23 cellular contexts compared by ENCODE assay signal in genomic region chr9:75491533-75491932, GRCh38.
"Had no signal": no experiment of that assay in that cellular context is flagged by ENCODE, and none has a peak within 500 bp of the region (broad histone marks: within the 10 kb centered on the region; RNA-seq: fewer than 3 reads in every experiment).

No MANE protein-coding gene starts in this region.

- ATAC-seq: activated CD4-positive, CD25-positive, alpha-beta regulatory T cell treated with anti-CD3 and anti-CD28 coated beads, Interleukin-2, amount 50 U/mL, for 24 hours; activated naive CD8-positive, alpha-beta T cell treated with anti-CD3 and anti-CD28 coated beads, Interleukin-2, amount 50 U/mL, for 24 hours; activated T-cell treated with anti-CD3 and anti-CD28 coated beads, Interleukin-2, amount 50 U/mL, for 4 hours; naive thymus-derived CD8-positive, alpha-beta T cell had no signal

- H3K36me3 Mint-ChIP-seq: activated naive CD4-positive, alpha-beta T cell treated with anti-CD3 and anti-CD28 coated beads, Interleukin-2, amount 10 ng/mL, durations not matched to agents 7 days and 5 days; naive thymus-derived CD8-positive, alpha-beta T cell had no signal

- H3K27me3 ChIP-seq: sigmoid colon, thyroid gland had no signal

- H3K27ac Mint-ChIP-seq: activated CD4-positive, alpha-beta T cell treated with anti-CD3 and anti-CD28 coated beads, Interleukin-2, amount 10 ng/mL, durations not matched to agents 7 days and 5 days; activated naive CD4-positive, alpha-beta T cell treated with anti-CD3 and anti-CD28 coated beads, Interleukin-2, amount 10 ng/mL, durations not matched to agents 7 days and 5 days; activated naive CD8-positive, alpha-beta T cell treated with anti-CD3 and anti-CD28 coated beads, Interleukin-2, amount 50 U/mL, for 24 hours; immature natural killer cell; naive thymus-derived CD8-positive, alpha-beta T cell; T-helper 1 cell treated with Interleukin-12 subunit alpha and Interleukin-12 subunit beta and Interleukin-4 antibody, amounts not matched to agents 30 μg/mL and 1 μg/mL, for 36 hours had no signal

- H3K4me3 ChIP-seq: coronary artery, psoas muscle, sigmoid colon, thyroid gland had no signal

- H3K9me3 Mint-ChIP-seq: activated CD4-positive, alpha-beta T cell treated with anti-CD3 and anti-CD28 coated beads, Interleukin-2, amount 10 ng/mL, durations not matched to agents 7 days and 5 days; activated naive CD4-positive, alpha-beta T cell treated with anti-CD3 and anti-CD28 coated beads, Interleukin-2, amount 10 ng/mL, durations not matched to agents 7 days and 5 days; T-helper 1 cell treated with Interleukin-12 subunit alpha and Interleukin-12 subunit beta and Interleukin-4 antibody, amounts not matched to agents 30 μg/mL and 1 μg/mL, for 36 hours had no signal

- H3K27me3 Mint-ChIP-seq: activated CD4-positive, alpha-beta T cell treated with anti-CD3 and anti-CD28 coated beads, Interleukin-2, amount 10 ng/mL, durations not matched to agents 7 days and 5 days; activated naive CD4-positive, alpha-beta T cell treated with anti-CD3 and anti-CD28 coated beads, Interleukin-2, amount 10 ng/mL, durations not matched to agents 7 days and 5 days had no signal

- H3K4me3 Mint-ChIP-seq: activated CD4-positive, alpha-beta T cell treated with anti-CD3 and anti-CD28 coated beads, Interleukin-2, amount 10 ng/mL, durations not matched to agents 7 days and 5 days; activated naive CD4-positive, alpha-beta T cell treated with anti-CD3 and anti-CD28 coated beads, Interleukin-2, amount 10 ng/mL, durations not matched to agents 7 days and 5 days; activated naive CD8-positive, alpha-beta T cell treated with anti-CD3 and anti-CD28 coated beads, Interleukin-2, amount 50 U/mL, for 24 hours; activated T-cell treated with anti-CD3 and anti-CD28 coated beads, Interleukin-2, amount 50 U/mL, for 4 hours; immature natural killer cell; naive thymus-derived CD8-positive, alpha-beta T cell; T-helper 1 cell treated with Interleukin-12 subunit alpha and Interleukin-12 subunit beta and Interleukin-4 antibody, amounts not matched to agents 30 μg/mL and 1 μg/mL, for 36 hours had no signal

- H3K4me1 Mint-ChIP-seq: activated CD4-positive, alpha-beta T cell treated with anti-CD3 and anti-CD28 coated beads, Interleukin-2, amount 10 ng/mL, durations not matched to agents 7 days and 5 days; activated naive CD4-positive, alpha-beta T cell treated with anti-CD3 and anti-CD28 coated beads, Interleukin-2, amount 10 ng/mL, durations not matched to agents 7 days and 5 days; activated naive CD8-positive, alpha-beta T cell treated with anti-CD3 and anti-CD28 coated beads, Interleukin-2, amount 50 U/mL, for 24 hours; immature natural killer cell; naive thymus-derived CD8-positive, alpha-beta T cell had no signal

- FAIRE-seq: endometrium, frontal cortex, urothelium cell line had no signal

- H3K36me3 ChIP-seq: sigmoid colon, thyroid gland had no signal

- H3K4me1 ChIP-seq: psoas muscle, sigmoid colon, thyroid gland had no signal

- H3K27ac ChIP-seq: coronary artery, psoas muscle, sigmoid colon, thyroid gland had no signal

- DNase-seq: activated CD4-positive, alpha-beta T cell treated with anti-CD3 and anti-CD28 coated beads, Interleukin-2, amount 10 ng/mL, durations not matched to agents 7 days and 5 days; activated CD8-positive, alpha-beta memory T cell treated with anti-CD3 and anti-CD28 coated beads, Interleukin-2, amount 50 U/mL, for 4 hours; activated effector memory CD4-positive, alpha-beta T cell treated with Interleukin-2 at 50 U/mL for 16 hours; activated naive CD4-positive, alpha-beta T cell treated with anti-CD3 and anti-CD28 coated beads, Interleukin-2, amount 10 ng/mL, durations not matched to agents 7 days and 5 days; activated naive CD8-positive, alpha-beta T cell treated with anti-CD3 and anti-CD28 coated beads, Interleukin-2, amount 50 U/mL, for 24 hours; activated T-cell treated with anti-CD3 and anti-CD28 coated beads, Interleukin-2, amount 50 U/mL, for 4 hours; anterior cingulate cortex; erythroblast; immature natural killer cell; kidney glomerular epithelial cell; mesendoderm; naive thymus-derived CD8-positive, alpha-beta T cell; psoas muscle; sigmoid colon; stimulated activated CD8-positive, alpha-beta memory T cell treated with anti-CD3 and anti-CD28 coated beads, Interleukin-4, amount 100 ng/mL, for 48 hours; stimulated activated naive CD4-positive, alpha-beta T cell; thyroid gland had no signal

- H3K9me3 ChIP-seq: psoas muscle, sigmoid colon, thyroid gland had no signal
